ENCODE assay signal across 25 cellular contexts in genomic region chr6:149259753-149260152, GRCh38. TPM values are rescaled to one million over a fixed set of nuclear protein-coding genes. Genes with fewer than 3 reads are reported as not detected.
DNase-seq lines count a peak whose midpoint lies in the region; ATAC-seq and TF ChIP-seq lines count a peak whose summit lies in the region.
"Had no signal": no experiment of that assay in that cellular context is flagged by ENCODE, and none has a peak within 500 bp of the region (broad histone marks: within the 10 kb centered on the region; RNA-seq: fewer than 3 reads in every experiment).

No MANE protein-coding gene starts in this region.

- peak in 7 of 8 donors; percentile 52 to 81 (median 72) for ATAC-seq in heart right ventricle
- no peak for ATAC-seq in HG03571 (IDR thresholded peaks at IDR 0.05; ENCODE audit: unreplicated experiment)
- ATAC-seq: activated CD8-positive, alpha-beta T cell treated with anti-CD3 and anti-CD28 coated beads, Interleukin-2, amount 10 ng/mL, durations not matched to agents 7 days and 5 days; activated T-cell treated with anti-CD3 and anti-CD28 coated beads, Interleukin-2, amount 50 U/mL, for 4 hours; foreskin keratinocyte had no signal

- no peaks in the 10 kb centered on the region for H3K27me3 ChIP-seq in heart right ventricle
- H3K27me3 ChIP-seq: BE2C, foreskin keratinocyte, SJCRH30, uterus had no signal

- H3K36me3 ChIP-seq in heart right ventricle, result no peaks in the 10 kb centered on the region
- H3K36me3 ChIP-seq: BE2C, HAP-1, SJCRH30, uterus had no signal

- WGBS in heart right ventricle, 2 donors, result 81 to 90% methylated on average over 2 of the region's 2 CpGs

- DNase-seq in SIG-M5 treated with dmso at 0.1 percent for 504 hours (lab: John Stamatoyannopoulos, UW; ENCODE audit: unreplicated experiment) (peak; percentile 79), SIG-M5 (lab: John Stamatoyannopoulos, UW) (no peak), NOMO-1 treated with dmso at 0.1 percent for 144 hours (lab: John Stamatoyannopoulos, UW; ENCODE audit: unreplicated experiment) (peak; percentile 48), heart right ventricle (peak in 1 of 2 donors; percentile 22), pons (ENCODE audit: low spot score) (peak; percentile 69), glomerular visceral epithelial cell (ENCODE audit: extremely low spot score) (no peak)
- no peak for DNase-seq in stimulated activated CD4-positive, alpha-beta T cell treated with anti-CD3 and anti-CD28 coated beads, Interleukin-4, amount 100 ng/mL, for 4 hours
- DNase-seq: activated CD8-positive, alpha-beta T cell treated with anti-CD3 and anti-CD28 coated beads, Interleukin-2, amount 10 ng/mL, durations not matched to agents 7 days and 5 days; activated naive CD4-positive, alpha-beta T cell treated with anti-CD3 and anti-CD28 coated beads for 36 hours; activated T-cell treated with anti-CD3 and anti-CD28 coated beads, Interleukin-2, amount 50 U/mL, for 4 hours; BE2C; central memory CD4-positive, alpha-beta T cell; foreskin keratinocyte; kidney; NCI-H1417; NCI-H524 treated with DMSO at 0.1 percent for 48 hours; OCI-M1; SJCRH30; stimulated activated CD4-positive, alpha-beta T cell treated with anti-CD3 and anti-CD28 coated beads, Interleukin-2, amount 100 ng/mL, for 48 hours; uterus had no signal

- no peak overlapping the region for H3K4me3 ChIP-seq in heart right ventricle
- H3K4me3 ChIP-seq: HAP-1, SJCRH30, skin epidermis, uterus had no signal

- no peak for TF ChIP-seq CTCF in heart right ventricle (IDR thresholded peaks at IDR 0.05)

- peak overlapping the region in 1 of 10 donors; percentile 80 for H3K27ac ChIP-seq in heart right ventricle
- H3K27ac ChIP-seq: 22Rv1, epithelial cell of prostate, foreskin keratinocyte, SJCRH30, uterus had no signal

- intact Hi-C loops in heart right ventricle (cut with DNase I), result no loop called here

- H3K9me3 ChIP-seq in heart right ventricle, result no peaks in the 10 kb centered on the region
- H3K9me3 ChIP-seq: BE2C, HAP-1, SJCRH30, uterus had no signal

- peaks cover 0 to 39% (median 7%) of the 10 kb centered on the region in 9 donors for H3K4me1 ChIP-seq in heart right ventricle
- H3K4me1 ChIP-seq: foreskin keratinocyte, SJCRH30, uterus had no signal

RNA-seq across cellular contexts. Expression of gene TAB2, which starts 57.8 kb away (rescaled TPM):
- total RNA-seq in heart right ventricle, result 10 to 100 TPM; 49.1 to 72.5 (median 55.6) TPM
- 10 to 100 TPM; 13.6 to 22.5 TPM for polyA plus RNA-seq in heart right ventricle

Comparison
In these comparisons a context has a peak if more than half of its experiments do, and no peak if none do; other contexts are left out.
1. DNase-seq: peak in SIG-M5 treated with dmso at 0.1 percent for 504 hours (single experiment), NOMO-1 treated with dmso at 0.1 percent for 144 hours (single experiment) and pons (single experiment); none in SIG-M5 (single experiment), stimulated activated CD4-positive, alpha-beta T cell treated with anti-CD3 and anti-CD28 coated beads, Interleukin-4, amount 100 ng/mL, for 4 hours (0 of 2) and glomerular visceral epithelial cell (single experiment).